In the genomic region with DNA sequence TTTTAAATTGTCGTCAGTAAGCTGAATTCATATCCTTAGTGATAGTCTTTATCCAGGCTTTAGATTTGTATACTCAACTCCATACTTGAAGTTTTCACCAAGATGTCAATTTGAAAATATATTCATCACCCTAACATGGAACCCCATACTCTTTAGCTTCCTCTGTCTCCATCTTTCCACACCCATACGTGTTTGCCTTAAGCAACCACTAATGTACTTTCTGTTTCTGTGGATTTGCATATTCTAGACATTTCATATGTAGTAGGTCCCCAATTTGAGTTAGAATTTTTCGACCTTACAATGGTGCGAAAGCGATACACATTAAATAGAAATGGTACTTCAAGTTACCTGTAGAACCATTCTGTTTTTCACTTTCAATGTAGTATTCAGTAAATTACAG, we compare ENCODE assay signal across 32 cellular contexts.
"Had no signal": no experiment of that assay in that cellular context is flagged by ENCODE, and none has a peak within 500 bp of the region (broad histone marks: within the 10 kb centered on the region; RNA-seq: fewer than 3 reads in every experiment).

No MANE protein-coding gene starts in this region.

- H3K27ac ChIP-seq: ascending aorta, cardiac muscle cell, colonic mucosa, epithelial cell of prostate, esophagus squamous epithelium, left ventricle myocardium inferior, neural progenitor cell, right atrium auricular region, suprapubic skin, tibial artery, upper lobe of right lung had no signal

- H3K4me3 Mint-ChIP-seq: activated CD8-positive, alpha-beta T cell treated with anti-CD3 and anti-CD28 coated beads for 36 hours; activated naive CD8-positive, alpha-beta T cell; activated T-cell treated with anti-CD3 and anti-CD28 coated beads, Interleukin-2, amount 50 U/mL, for 72 hours; brain; naive thymus-derived CD4-positive, alpha-beta T cell; neural progenitor cell; T-helper 2 cell treated with Interferon-gamma antibody and Interleukin-4, amounts not matched to agents 5 μg/mL and 100 μg/mL, for 36 hours had no signal

- H3K9me3 ChIP-seq: ascending aorta, colonic mucosa, esophagus squamous epithelium, left ventricle myocardium inferior, right atrium auricular region, suprapubic skin, tibial artery, upper lobe of right lung had no signal

- ATAC-seq: activated CD8-positive, alpha-beta T cell treated with anti-CD3 and anti-CD28 coated beads for 36 hours; activated T-cell treated with anti-CD3 and anti-CD28 coated beads, Interleukin-2, amount 50 U/mL, for 72 hours; naive thymus-derived CD4-positive, alpha-beta T cell; upper lobe of right lung had no signal

- H3K27me3 ChIP-seq: ascending aorta, cardiac muscle cell, colonic mucosa, esophagus squamous epithelium, neural progenitor cell, right atrium auricular region, suprapubic skin, tibial artery, upper lobe of right lung had no signal

- H3K4me3 ChIP-seq: ascending aorta, cardiac muscle cell, colonic mucosa, esophagus squamous epithelium, left ventricle myocardium inferior, neural progenitor cell, right atrium auricular region, suprapubic skin, tibial artery, upper lobe of right lung had no signal

- H2AFZ ChIP-seq: neural progenitor cell had no signal

- FAIRE-seq: endometrium, frontal cortex, islet of Langerhans had no signal

- DNase-seq: activated CD4-positive, alpha-beta T cell treated with anti-CD3 and anti-CD28 coated beads, Interleukin-2, amount 50 U/mL, for 1 hour; activated CD4-positive, CD25-positive, alpha-beta regulatory T cell treated with anti-CD3 and anti-CD28 coated beads, Interleukin-2, amount 50 U/mL, for 72 hours; activated CD8-positive, alpha-beta T cell treated with anti-CD3 and anti-CD28 coated beads for 36 hours; activated effector memory CD4-positive, alpha-beta T cell treated with Interleukin-2 at 50 U/mL for 16 hours; activated naive CD4-positive, alpha-beta T cell treated with Interleukin-2 at 50 U/mL for 16 hours; activated T-cell treated with anti-CD3 and anti-CD28 coated beads for 4 hours; activated T-cell treated with anti-CD3 and anti-CD28 coated beads, Interleukin-2, amount 50 U/mL, for 72 hours; cerebellar nuclear complex; colonic mucosa; effector CD8-positive, alpha-beta T cell; esophagus squamous epithelium; glutamatergic neuron; left ventricle myocardium inferior; naive thymus-derived CD4-positive, alpha-beta T cell; stimulated activated CD4-positive, alpha-beta T cell treated with anti-CD3 and anti-CD28 coated beads, Interleukin-15, amount 100 ng/mL, for 24 hours; stimulated activated CD4-positive, alpha-beta T cell treated with anti-CD3 and anti-CD28 coated beads, Interleukin-2, amount 100 ng/mL, for 24 hours; stimulated activated naive CD4-positive, alpha-beta T cell; T-helper 1 cell; tibial artery; upper lobe of right lung had no signal

- H3K4me1 ChIP-seq: ascending aorta, colonic mucosa, neural progenitor cell, upper lobe of right lung had no signal

- H3K27ac Mint-ChIP-seq: activated T-cell treated with anti-CD3 and anti-CD28 coated beads, Interleukin-2, amount 50 U/mL, for 72 hours; neural progenitor cell; T-helper 2 cell treated with Interferon-gamma antibody and Interleukin-4, amounts not matched to agents 5 μg/mL and 100 μg/mL, for 36 hours had no signal

- H3K9me3 Mint-ChIP-seq: activated CD8-positive, alpha-beta T cell treated with anti-CD3 and anti-CD28 coated beads for 36 hours; activated T-cell treated with anti-CD3 and anti-CD28 coated beads, Interleukin-2, amount 50 U/mL, for 72 hours; brain; neural progenitor cell; T-helper 2 cell treated with Interferon-gamma antibody and Interleukin-4, amounts not matched to agents 5 μg/mL and 100 μg/mL, for 36 hours had no signal

- H3K4me1 Mint-ChIP-seq: brain, neural progenitor cell had no signal

- H3K4me2 ChIP-seq: neural progenitor cell had no signal

- H3K9ac ChIP-seq: neural progenitor cell had no signal

- H3K27me3 Mint-ChIP-seq: activated CD8-positive, alpha-beta T cell treated with anti-CD3 and anti-CD28 coated beads for 36 hours; activated naive CD8-positive, alpha-beta T cell; brain; naive thymus-derived CD4-positive, alpha-beta T cell had no signal
